ENCODE assay signal across 5 cellular contexts in the genomic region with DNA sequence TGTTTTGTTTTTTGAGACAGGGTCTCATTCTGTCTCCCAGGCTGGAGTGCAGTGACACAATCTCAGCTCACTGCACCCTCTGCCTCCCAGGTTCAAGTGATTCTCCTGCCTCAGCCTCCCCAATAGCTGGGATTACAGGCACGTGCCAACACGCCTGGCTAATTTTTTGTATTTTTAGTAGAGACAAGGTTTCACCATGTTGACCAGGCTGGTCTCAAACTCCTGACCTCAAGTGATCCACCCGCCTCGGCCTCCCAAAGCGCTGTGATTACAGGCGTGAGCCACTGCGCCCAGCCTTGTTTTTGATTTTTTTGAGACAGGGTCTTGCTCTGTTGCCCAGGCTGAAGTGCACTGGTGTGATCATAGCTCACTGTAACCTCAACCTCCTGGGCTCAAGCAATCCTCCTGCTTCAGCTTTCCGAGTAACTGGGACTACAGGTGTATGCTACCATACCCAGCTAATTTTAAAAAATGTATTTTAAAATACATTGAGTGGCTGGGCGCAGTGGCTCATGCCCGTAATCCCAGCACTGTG. TPM values are rescaled to one million over a fixed set of nuclear protein-coding genes. Genes with fewer than 3 reads are reported as not detected.
DNase-seq lines count a peak whose midpoint lies in the region; ATAC-seq, FAIRE-seq and TF ChIP-seq lines count a peak whose summit lies in the region.
"Not testable (repeated sequence)": the region's sequence is repeated elsewhere in the genome, so short reads cannot be mapped to it uniquely, and the experiment has no call there.

No MANE protein-coding gene starts in this region.

- H3K27me3 Mint-ChIP-seq in Caco-2 (ENCODE audit: insufficient read depth, unreplicated experiment), result not testable (repeated sequence)

- H3K4me2 ChIP-seq in K562 (ENCODE audit: insufficient read depth, low read length), result not testable (repeated sequence)

- H2AFZ ChIP-seq in K562 (ENCODE audit: low read depth, low read length), result not testable (repeated sequence)

- not testable (repeated sequence) for ATAC-seq in K562

- in situ Hi-C loops in K562 (cut with MboI), result not testable (repeated sequence)

- not testable (repeated sequence) for H3K9ac ChIP-seq in K562 (ENCODE audit: insufficient read depth in 1 of 2, low read depth in 2 of 2, low read length in 2 of 2)

- not testable (repeated sequence) for H3K9me3 ChIP-seq in Caco-2; K562 (replicated peaks; ENCODE audit: control insufficient read depth, insufficient read depth, low read depth, low read length); spleen

- not testable (repeated sequence) for TF ChIP-seq CTCF in Caco-2 (IDR thresholded peaks at IDR 0.05; ENCODE audit: insufficient read depth in 1 of 2, low read depth in 1 of 2, low read length in 1 of 2, severe bottlenecking in 1 of 2, unreplicated experiment in 1 of 2); K562 (IDR thresholded peaks at IDR 0.05 in 2 of 3, conservative IDR thresholded peaks at IDR 0.05 in 1 of 3; ENCODE audit: insufficient read depth in 2 of 3, low read depth in 1 of 3, low read length in 3 of 3); spleen (IDR thresholded peaks at IDR 0.05 in 8 of 11, conservative IDR thresholded peaks at IDR 0.05 in 3 of 11)

- POLR2A ChIA-PET in Caco-2 (lab: Charles Lee), result not testable (repeated sequence)
- POLR2A ChIA-PET in K562 (lab: Yijun Ruan, JAX), result interaction anchor here (1.1 to 1.3 kb wide), 2 partner anchors 16 to 19 kb away, joined by 3 read pairs; no protein-coding TSS in a partner anchor

- not testable (repeated sequence) for H3K9me3 Mint-ChIP-seq in Caco-2 (ENCODE audit: unreplicated experiment)

- not testable (repeated sequence) for BruUV-seq in Caco-2 (replicated peaks; lab: Mats Ljungman, UMichigan); K562 (replicated peaks; lab: Mats Ljungman, UMichigan)

- not testable (repeated sequence) for TF ChIP-seq POLR2A in K562 (conservative IDR thresholded peaks at IDR 0.05); spleen (IDR thresholded peaks at IDR 0.05)

- H3K4me1 Mint-ChIP-seq in Caco-2 (ENCODE audit: low read depth, unreplicated experiment), result not testable (repeated sequence)

- not testable (repeated sequence) for H3K9me1 ChIP-seq in K562 (ENCODE audit: control insufficient read depth, insufficient read depth, low read length)

- H4K20me1 ChIP-seq in K562 (replicated peaks; ENCODE audit: control insufficient read depth, insufficient read depth, low read length), result not testable (repeated sequence)

- FAIRE-seq in K562 (lab: Jason Lieb, UNC), result not testable (repeated sequence)

- WGBS in K562 (ENCODE audit: insufficient coverage, low coverage, missing lambda C conversion rate), result 74% methylated on average over 10 of the region's 10 CpGs
- WGBS in spleen, 5 donors, result 94 to 97% (median 94%) methylated on average over 10 of the region's 10 CpGs

- CTCF ChIA-PET in Caco-2 (lab: Charles Lee); K562 (lab: Yijun Ruan, JAX; ENCODE audit: low intra/inter-chr PET ratio): not testable (repeated sequence)

- TF ChIP-seq RAD21 in K562 (CRISPR knock-in tag; conservative IDR thresholded peaks at IDR 0.05 in 1 of 2, IDR thresholded peaks at IDR 0.05 in 1 of 2), result not testable (repeated sequence)

- H3K4me3 ChIP-seq in Caco-2 (ENCODE audit: low read depth, low read length); K562; spleen: not testable (repeated sequence)

- H3K27ac Mint-ChIP-seq in Caco-2 (ENCODE audit: unreplicated experiment), result peak overlapping the region; percentile 79

- not testable (repeated sequence) for H3K27me3 ChIP-seq in Caco-2 (replicated peaks; ENCODE audit: control insufficient read depth, insufficient read depth, low read length); K562 (ENCODE audit: control insufficient read depth in 2 of 2, insufficient read depth in 2 of 2, low read length in 2 of 2); spleen (replicated peaks in 1 of 7)

- H3K4me1 ChIP-seq in Caco-2, result peaks cover 22% of the 10 kb centered on the region
- H3K4me1 ChIP-seq in K562 (replicated peaks in 1 of 2; ENCODE audit: control insufficient read depth in 2 of 2, insufficient read depth in 2 of 2, low read length in 2 of 2); spleen: not testable (repeated sequence)

- H3K79me2 ChIP-seq in K562 (ENCODE audit: control insufficient read depth, insufficient read depth, low read length), result not testable (repeated sequence)

- intact Hi-C loops in Caco-2 (cut with micrococcal nuclease; ENCODE audit: unreplicated experiment); K562 (cut with micrococcal nuclease); cardiac septum (cut with DNase I); spleen (cut with DNase I; ENCODE audit: low total_unique reads): not testable (repeated sequence)

- not testable (repeated sequence) for H3K27ac ChIP-seq in K562 (ENCODE audit: extremely low read depth, low read depth, low read length); spleen

- not testable (repeated sequence) for H3K36me3 ChIP-seq in Caco-2 (ENCODE audit: control insufficient read depth, insufficient read depth, low read length); K562 (ENCODE audit: control insufficient read depth, insufficient read depth, low read length)
- H3K36me3 ChIP-seq in spleen, result peaks cover 0 to 21% (median 10%) of the 10 kb centered on the region in 6 donors

- DNase-seq in Caco-2; K562 (ENCODE audit: extremely low read depth in 1 of 4, low spot score in 3 of 4): not testable (repeated sequence)
- DNase-seq in cardiac septum (ENCODE audit: low spot score) (peak; percentile 6), mesenteric fat pad (ENCODE audit: low spot score) (peak; percentile 16), spleen (peak; percentile 21)

- not testable (repeated sequence) for H3K4me3 Mint-ChIP-seq in Caco-2 (ENCODE audit: unreplicated experiment)

- not testable (repeated sequence) for TF ChIP-seq EP300 in K562 (IDR thresholded peaks at IDR 0.05; ENCODE audit: low read length)

- peaks cover 17% of the 10 kb centered on the region for H3K36me3 Mint-ChIP-seq in Caco-2 (ENCODE audit: insufficient read depth, unreplicated experiment)

TF ChIP-seq in K562, 482 proteins besides CTCF, POLR2A, EP300 and RAD21:
- peak; percentile 16; the same call in 1 of the 2 replicates for TF ChIP-seq ZNF121 (CRISPR knock-in tag; conservative IDR thresholded peaks at IDR 0.05)

RNA-seq across cellular contexts. Expression of a gene that starts 15.2 kb away (rescaled TPM):
- total RNA-seq in Caco-2 (2022) (318 and 345 TPM in 2 replicates), K562 (2014; rRNA removed) (111 and 154 TPM in 2 replicates), K562 (2014; rRNA removed; fragmentation: Illumina TruSeq; extraction: Trizol) (26.2 and 31.1 TPM in 2 replicates), K562 (2015; rRNA removed; fragmentation: Illumina TruSeq; extraction: Trizol) (52.5 and 53.6 TPM in 2 replicates), K562 (2021) (161 and 169 TPM in 2 replicates), cardiac septum (0.13 TPM), mesenteric fat pad (not detected), spleen (10 to 100 TPM in 5 of 7 donors, 1 to 10 TPM in 2; 8.2 to 55.2 (median 25.3) TPM)
- 25.5 and 54.2 TPM in 2 replicates for total RNA-seq in K562 (2011; cell fraction: chromatin; rRNA removed; ENCODE audit: low replicate concordance)
- 28.0 and 31.8 TPM in 2 replicates for total RNA-seq in K562 (2011; cell fraction: nucleolus; rRNA removed)
- total RNA-seq in K562 (2011; cell fraction: nucleoplasm; rRNA removed), result 22.6 and 26.3 TPM in 2 replicates
- polyA plus RNA-seq in K562 (2011; rRNA removed) (27.6 and 33.8 TPM in 2 replicates), K562 (2014; fragmentation: Illumina TruSeq; extraction: Trizol) (141 and 149 TPM in 2 replicates), K562 (2014; fragmentation: Nextera tagmentation; extraction: Ambion mirVana) (1 to 10 TPM; 4.4 to 6.3 TPM), K562 (2014; rRNA removed) (62.1 and 80.2 TPM in 2 replicates), spleen (10 to 100 TPM; 17.8 to 60.0 (median 31.5) TPM)
- polyA plus RNA-seq in K562 (2011; cell fraction: cytosol; rRNA removed), result 39.0 and 57.5 TPM in 2 replicates
- polyA plus RNA-seq in K562 (2011; cell fraction: nucleus; rRNA removed), result 29.2 and 49.4 TPM in 2 replicates
- polyA plus RNA-seq in K562 (2012), result 113 and 131 TPM in 2 replicates
- 27.8 and 34.3 TPM in 2 replicates for polyA minus RNA-seq in K562 (2011; rRNA and poly(A)+ RNA removed)
- polyA minus RNA-seq in K562 (2011; cell fraction: cytosol; rRNA and poly(A)+ RNA removed), result 57.3 and 64.6 TPM in 2 replicates
- 12.4 and 15.3 TPM in 2 replicates for polyA minus RNA-seq in K562 (2011; cell fraction: nucleus; rRNA and poly(A)+ RNA removed)
